Comparison of ENCODE assay signal across 17 cellular contexts in genomic region chr10:19572056-19572455, GRCh38.
"Had no signal": no experiment of that assay in that cellular context is flagged by ENCODE, and none has a peak within 500 bp of the region (broad histone marks: within the 10 kb centered on the region; RNA-seq: fewer than 3 reads in every experiment).

No MANE protein-coding gene starts in this region.

- H3K4me1 ChIP-seq: colonic mucosa, stomach had no signal

- H3K27me3 ChIP-seq: colonic mucosa, stomach had no signal

- H3K4me3 Mint-ChIP-seq: activated CD4-positive, alpha-beta memory T cell treated with anti-CD3 and anti-CD28 coated beads for 36 hours; activated CD4-positive, alpha-beta T cell treated with anti-CD3 and anti-CD28 coated beads for 36 hours; activated naive CD8-positive, alpha-beta T cell treated with anti-CD3 and anti-CD28 coated beads for 36 hours; neural crest cell; stimulated activated effector memory CD8-positive, alpha-beta T cell treated with anti-CD3 and anti-CD28 coated beads, Interleukin-12 subunit alpha, Interleukin-12 subunit beta, amount 100 ng/mL, for 72 hours had no signal

- H3K9me3 ChIP-seq: colonic mucosa, stomach had no signal

- H3K36me3 ChIP-seq: colonic mucosa, stomach had no signal

- H3K4me3 ChIP-seq: colonic mucosa, SK-N-MC, stomach had no signal

- H3K27ac ChIP-seq: colonic mucosa, stomach had no signal

- H3K27ac Mint-ChIP-seq: activated CD4-positive, alpha-beta memory T cell treated with anti-CD3 and anti-CD28 coated beads for 36 hours; activated CD4-positive, alpha-beta T cell treated with anti-CD3 and anti-CD28 coated beads for 36 hours; activated naive CD8-positive, alpha-beta T cell treated with anti-CD3 and anti-CD28 coated beads for 36 hours; progenitor cell of endocrine pancreas; stimulated activated effector memory CD8-positive, alpha-beta T cell treated with anti-CD3 and anti-CD28 coated beads, Interleukin-12 subunit alpha, Interleukin-12 subunit beta, amount 100 ng/mL, for 72 hours had no signal

- H3K36me3 Mint-ChIP-seq: activated CD4-positive, alpha-beta memory T cell treated with anti-CD3 and anti-CD28 coated beads for 36 hours; activated naive CD8-positive, alpha-beta T cell treated with anti-CD3 and anti-CD28 coated beads for 36 hours; brain; stimulated activated effector memory CD8-positive, alpha-beta T cell treated with anti-CD3 and anti-CD28 coated beads, Interleukin-12 subunit alpha, Interleukin-12 subunit beta, amount 100 ng/mL, for 72 hours had no signal

- H3K4me1 Mint-ChIP-seq: activated CD4-positive, alpha-beta T cell treated with anti-CD3 and anti-CD28 coated beads for 36 hours; activated naive CD8-positive, alpha-beta T cell treated with anti-CD3 and anti-CD28 coated beads for 36 hours; neural crest cell; stimulated activated effector memory CD8-positive, alpha-beta T cell treated with anti-CD3 and anti-CD28 coated beads, Interleukin-12 subunit alpha, Interleukin-12 subunit beta, amount 100 ng/mL, for 72 hours had no signal

- H3K9me3 Mint-ChIP-seq: brain, neural crest cell had no signal

- DNase-seq: activated CD4-positive, alpha-beta memory T cell treated with anti-CD3 and anti-CD28 coated beads for 36 hours; activated CD4-positive, alpha-beta T cell treated with anti-CD3 and anti-CD28 coated beads for 36 hours; activated naive CD8-positive, alpha-beta T cell treated with anti-CD3 and anti-CD28 coated beads for 36 hours; activated T-cell treated with anti-CD3 and anti-CD28 coated beads for 4 hours; caudate nucleus; colonic mucosa; erythroblast; foreskin fibroblast; kidney; small intestine; stimulated activated CD4-positive, alpha-beta T cell treated with anti-CD3 and anti-CD28 coated beads, Interleukin-4, amount 100 ng/mL, for 1 hour; stomach had no signal

- H3K27me3 Mint-ChIP-seq: activated CD4-positive, alpha-beta memory T cell treated with anti-CD3 and anti-CD28 coated beads for 36 hours; activated CD4-positive, alpha-beta T cell treated with anti-CD3 and anti-CD28 coated beads for 36 hours; activated naive CD8-positive, alpha-beta T cell treated with anti-CD3 and anti-CD28 coated beads for 36 hours; progenitor cell of endocrine pancreas had no signal
